Comparison of ENCODE assay signal across 8 cellular contexts in genomic region chr9:9352877-9353481, GRCh38.
DNase-seq lines count a peak whose midpoint lies in the region; TF ChIP-seq lines count a peak whose summit lies in the region.

No MANE protein-coding gene starts in this region.

- TF ChIP-seq POLR2A in vagina (IDR thresholded peaks at IDR 0.05), result no peak

- H3K9me3 ChIP-seq in osteoblast (ENCODE audit: low read depth, low read length) (no peaks in the 10 kb centered on the region), vagina (no peaks in the 10 kb centered on the region)

- peak; percentile 5 for DNase-seq in DMS153 treated with DMSO at 0.1 percent for 48 hours (lab: John Stamatoyannopoulos, UW; ENCODE audit: unreplicated experiment)
- DNase-seq in DMS153 (lab: John Stamatoyannopoulos, UW), result no peak
- peak; percentile 0 to 5 for DNase-seq in Kasumi-1 (lab: John Stamatoyannopoulos, UW)
- peak; percentile 11 for DNase-seq in choroid plexus epithelial cell (ENCODE audit: low read depth)
- no peak for DNase-seq in osteoblast (ENCODE audit: insufficient read length, low spot score, missing footprints)
- DNase-seq in vagina (ENCODE audit: extremely low spot score in 2 of 2), result no peak
- no peak for DNase-seq in A172 (ENCODE audit: low spot score)
- no peak for DNase-seq in activated CD4-positive, CD25-positive, alpha-beta regulatory T cell (lab: John Stamatoyannopoulos, UW)

- H3K27ac ChIP-seq in osteoblast (ENCODE audit: low read depth, low read length) (no peak overlapping the region), vagina (no peak overlapping the region)

- no peaks in the 10 kb centered on the region for H4K20me1 ChIP-seq in osteoblast (ENCODE audit: insufficient read depth, low read length)

- no peak overlapping the region for H3K4me3 ChIP-seq in choroid plexus epithelial cell (ENCODE audit: low read depth, low read length)
- H3K4me3 ChIP-seq in osteoblast (ENCODE audit: insufficient read depth, low read length), result no peak overlapping the region
- no peak overlapping the region for H3K4me3 ChIP-seq in vagina

- H3K27me3 ChIP-seq in osteoblast (ENCODE audit: insufficient read depth, low read length), result no peaks in the 10 kb centered on the region
- H3K27me3 ChIP-seq in vagina, result no peaks in the 10 kb centered on the region

- TF ChIP-seq CTCF in choroid plexus epithelial cell (conservative IDR thresholded peaks at IDR 0.05; ENCODE audit: low read depth, low read length) (peak; percentile 59), osteoblast (IDR thresholded peaks at IDR 0.05; ENCODE audit: extremely low read depth, low read depth, low read length) (peak; percentile 42), vagina (IDR thresholded peaks at IDR 0.05) (peak in 1 of 3 experiments; percentile 24)

- H3K4me1 ChIP-seq in osteoblast (ENCODE audit: insufficient read depth, low read length), result no peaks in the 10 kb centered on the region
- no peaks in the 10 kb centered on the region for H3K4me1 ChIP-seq in vagina

- no peak overlapping the region for H3K4me2 ChIP-seq in osteoblast (ENCODE audit: insufficient read depth, low read length)

- no peaks in the 10 kb centered on the region for H3K79me2 ChIP-seq in osteoblast (ENCODE audit: insufficient read depth, low read length)

- H2AFZ ChIP-seq in osteoblast (ENCODE audit: low read length), result no peak overlapping the region

- intact Hi-C loops in vagina (cut with DNase I), result no loop called here

- H3K36me3 ChIP-seq in osteoblast (ENCODE audit: insufficient read depth, low read length) (no peaks in the 10 kb centered on the region), vagina (no peaks in the 10 kb centered on the region)

Comparison
In these comparisons a context has a peak if more than half of its experiments do, and no peak if none do; other contexts are left out.
1. DNase-seq: peak in DMS153 treated with DMSO at 0.1 percent for 48 hours (single experiment), Kasumi-1 (2 of 2) and choroid plexus epithelial cell (single experiment); none in DMS153 (single experiment), osteoblast (single experiment), vagina (0 of 2), A172 (single experiment) and activated CD4-positive, CD25-positive, alpha-beta regulatory T cell (0 of 4).